ENCODE assay signal across 1 cellular context in genomic region chr1:111856411-111857135, GRCh38.
TF ChIP-seq lines count a peak whose summit lies in the region.

No MANE protein-coding gene starts in this region.

TF ChIP-seq in IMR-90, 13 proteins besides CTCF, POLR2A, EP300 and RAD21 (continued from another document):
- no peak for TF ChIP-seq BHLHE40 (IDR thresholded peaks at IDR 0.05; ENCODE audit: low read depth, low read length)
- no peak for TF ChIP-seq RCOR1 (IDR thresholded peaks at IDR 0.05; ENCODE audit: insufficient replicate concordance, low read length)
- no peak for TF ChIP-seq MAFK (IDR thresholded peaks at IDR 0.05; ENCODE audit: low read depth, low read length)
- no peak for TF ChIP-seq MXI1 (IDR thresholded peaks at IDR 0.05; ENCODE audit: borderline replicate concordance, low read depth, low read length)
- no peak for TF ChIP-seq CEBPB (IDR thresholded peaks at IDR 0.05; ENCODE audit: low read depth, low read length)
- TF ChIP-seq RFX5 (IDR thresholded peaks at IDR 0.05; ENCODE audit: low read depth, low read length) = no peak
- no peak for TF ChIP-seq CHD1 (IDR thresholded peaks at IDR 0.05; ENCODE audit: low read depth, low read length)
- TF ChIP-seq MAZ (IDR thresholded peaks at IDR 0.05; ENCODE audit: borderline replicate concordance, low read depth, low read length) = no peak
- no peak for TF ChIP-seq FOS (IDR thresholded peaks at IDR 0.05; ENCODE audit: low read depth, low read length)
- TF ChIP-seq USF2 (IDR thresholded peaks at IDR 0.05; ENCODE audit: low read depth, low read length) = no peak
TF ChIP-seq in IMR-90: peak in this region for 0.
